ENCODE assay signal across 10 cellular contexts in genomic region chr9:105246656-105247162, GRCh38. TPM values are rescaled to one million over a fixed set of nuclear protein-coding genes. Genes with fewer than 3 reads are reported as not detected.
DNase-seq lines count a peak whose midpoint lies in the region; ATAC-seq, FAIRE-seq and TF ChIP-seq lines count a peak whose summit lies in the region.
"Had no signal": no experiment of that assay in that cellular context is flagged by ENCODE, and none has a peak within 500 bp of the region (broad histone marks: within the 10 kb centered on the region; RNA-seq: fewer than 3 reads in every experiment).

No MANE protein-coding gene starts in this region.

- H3K4me2 ChIP-seq in A549 = peak overlapping the region; percentile 74
- peak overlapping the region; percentile 36; the same call in 1 of the 2 replicates for H3K4me2 ChIP-seq in IMR-90 (ENCODE audit: low read depth, low read length)

- no peak for FAIRE-seq in A549 (lab: Jason Lieb, UNC)

- no peak overlapping the region for H3K14ac ChIP-seq in IMR-90 (replicated peaks; ENCODE audit: low read depth, low read length)

- ATAC-seq in A549 (no peak), IMR-90 (ENCODE audit: low read depth) (no peak), HG02798 (IDR thresholded peaks at IDR 0.05; ENCODE audit: poor library complexity, unreplicated experiment) (no peak), upper lobe of left lung (ENCODE audit: low FRiP score in 2 of 2) (no peak)
- ATAC-seq: stimulated activated memory B cell treated with anti-CD40 and anti-IgM and Interleukin-4, amounts not matched to agents 10 μg/mL and 1 μg/mL and 100 μg/mL, for 72 hours had no signal

- TF ChIP-seq RAD21 in A549 (conservative IDR thresholded peaks at IDR 0.05 in 1 of 2, IDR thresholded peaks at IDR 0.05 in 1 of 2) (no peak), IMR-90 (IDR thresholded peaks at IDR 0.05; ENCODE audit: low read length) (no peak)

- no peak overlapping the region for H3K56ac ChIP-seq in IMR-90 (ENCODE audit: extremely low read depth, insufficient read depth, low read length)

- H2BK20ac ChIP-seq in IMR-90 (ENCODE audit: low read depth, low read length) = no peak overlapping the region; the same call in 1 of the 2 replicates

- WGBS in A549 (ENCODE audit: missing lambda C conversion rate) = 88% methylated on average over 5 of the region's 5 CpGs
- WGBS in IMR-90 (ENCODE audit: extremely low coverage in 2 of 2, insufficient read length in 1 of 2), 2 experiments = no CpG with 5 or more reads among the region's 5 CpGs
- WGBS in upper lobe of left lung, 2 donors = 45 to 68% methylated on average over 5 of the region's 5 CpGs

- peak overlapping the region; percentile 85 to 98 (median 96) for H3K4me3 Mint-ChIP-seq in brain

- intact Hi-C loops in IMR-90 (cut with micrococcal nuclease) = loop anchor here (10.0 kb wide), 3 partner anchors 192 to 482 kb away; partner anchors contain the start of gene NIPSNAP3B

- no peak overlapping the region for H3K27ac ChIP-seq in A549
- no peak overlapping the region for H3K27ac ChIP-seq in IMR-90 (ENCODE audit: insufficient read depth, low read length)
- H3K27ac ChIP-seq in upper lobe of left lung = peak overlapping the region in 1 of 4 donors; percentile 21

- H2BK5ac ChIP-seq in IMR-90 (ENCODE audit: low read depth, low read length, poor library complexity, severe bottlenecking) = no peak overlapping the region

- H3K4me1 Mint-ChIP-seq in brain = peaks cover 60% of the 10 kb centered on the region

- H2AFZ ChIP-seq in IMR-90 (replicated peaks; ENCODE audit: low read length, poor library complexity) = no peak overlapping the region

- no peaks in the 10 kb centered on the region for H4K20me1 ChIP-seq in IMR-90 (ENCODE audit: insufficient read depth, low read length)

- no peaks in the 10 kb centered on the region for H3K9me3 ChIP-seq in A549
- H3K9me3 ChIP-seq in IMR-90 (ENCODE audit: control insufficient read depth, insufficient read depth, low read length) = no peaks in the 10 kb centered on the region
- no peaks in the 10 kb centered on the region for H3K9me3 ChIP-seq in upper lobe of left lung

- H3K18ac ChIP-seq in IMR-90 (ENCODE audit: low read depth, low read length) = no peak overlapping the region

- H3K4me3 ChIP-seq in A549 (no peak overlapping the region), IMR-90 (ENCODE audit: insufficient read depth, low read depth, low read length) (0 out of 2 replicates have a peak overlapping the region, but pooled peaks have one; percentile 12), upper lobe of left lung (peak overlapping the region in 2 of 4 donors; percentile 60 to 89)

- H3K79me1 ChIP-seq in IMR-90 (ENCODE audit: low read depth in 1 of 2, low read length in 2 of 2) = peaks cover 7 to 17% of the 10 kb centered on the region in 2 experiments

- no peaks in the 10 kb centered on the region for H3K27me3 ChIP-seq in IMR-90 (ENCODE audit: control insufficient read depth, insufficient read depth, low read length)
- H3K27me3 ChIP-seq in upper lobe of left lung = no peaks in the 10 kb centered on the region

- TF ChIP-seq EP300 in A549 (IDR thresholded peaks at IDR 0.05) (no peak), upper lobe of left lung (IDR thresholded peaks at IDR 0.05) (no peak)

- peaks cover 8% of the 10 kb centered on the region for H3K27me3 Mint-ChIP-seq in brain
- H3K27me3 Mint-ChIP-seq: stimulated activated memory B cell treated with anti-CD40 and anti-IgM and Interleukin-4, amounts not matched to agents 10 μg/mL and 1 μg/mL and 100 μg/mL, for 72 hours had no signal

- no peak for DNase-seq in A549 (ENCODE audit: low read depth in 1 of 2, low spot score in 1 of 2)
- no peak for DNase-seq in IMR-90
- DNase-seq in medulla oblongata (ENCODE audit: extremely low spot score) = peak; percentile 46
- DNase-seq in mesenteric fat pad (ENCODE audit: low spot score) = no peak
- DNase-seq in foreskin melanocyte = no peak
- DNase-seq in upper lobe of left lung = no peak
- DNase-seq: CD4-positive, CD25-positive, alpha-beta regulatory T cell had no signal

- no peak overlapping the region for H2BK120ac ChIP-seq in IMR-90 (ENCODE audit: low read depth, low read length)

- peak overlapping the region; percentile 38 to 92 (median 88) for H3K27ac Mint-ChIP-seq in brain

- H3K36me3 ChIP-seq in IMR-90 (ENCODE audit: control insufficient read depth, insufficient read depth, low read length) = no peaks in the 10 kb centered on the region
- no peaks in the 10 kb centered on the region for H3K36me3 ChIP-seq in upper lobe of left lung

- H4K5ac ChIP-seq in IMR-90 (ENCODE audit: low read depth, low read length) = no peak overlapping the region

- H3K4me1 ChIP-seq in A549 = peaks cover 40% of the 10 kb centered on the region
- no peaks in the 10 kb centered on the region; the same call in 1 of the 2 replicates for H3K4me1 ChIP-seq in IMR-90 (ENCODE audit: control insufficient read depth, insufficient read depth, low read length)
- peaks cover 8 to 33% (median 21%) of the 10 kb centered on the region in 4 donors for H3K4me1 ChIP-seq in upper lobe of left lung

- in situ Hi-C loops in IMR-90 (cut with MboI; ENCODE audit: low sequenced_read_pairs) = loop anchor here (10.0 kb wide), 1 partner anchor 168 kb away; no protein-coding TSS in a partner anchor

- H4K8ac ChIP-seq in IMR-90 (ENCODE audit: low read depth in 2 of 2, low read length in 2 of 2) = no peak overlapping the region

- no peak overlapping the region for H2AK5ac ChIP-seq in IMR-90 (ENCODE audit: low read depth, low read length)

- no peak overlapping the region for H3K9ac ChIP-seq in IMR-90 (ENCODE audit: low read depth, low read length)

- no peak overlapping the region for H4K91ac ChIP-seq in IMR-90 (ENCODE audit: insufficient read depth, low read depth, low read length)

- no peaks in the 10 kb centered on the region for H3K9me3 Mint-ChIP-seq in brain
- H3K9me3 Mint-ChIP-seq: stimulated activated memory B cell treated with anti-CD40 and anti-IgM and Interleukin-4, amounts not matched to agents 10 μg/mL and 1 μg/mL and 100 μg/mL, for 72 hours had no signal

- no peak for TF ChIP-seq CTCF in A549 (IDR thresholded peaks at IDR 0.05)
- TF ChIP-seq CTCF in IMR-90 (conservative IDR thresholded peaks at IDR 0.05; ENCODE audit: low read depth, low read length) = no peak
- TF ChIP-seq CTCF in brain (conservative IDR thresholded peaks at IDR 0.05) = no peak
- no peak for TF ChIP-seq CTCF in upper lobe of left lung (IDR thresholded peaks at IDR 0.05)

- peak overlapping the region; percentile 4; the same call in 1 of the 2 replicates for H3K23ac ChIP-seq in IMR-90 (ENCODE audit: low read depth, low read length)

- H2AK9ac ChIP-seq in IMR-90 (replicated peaks; ENCODE audit: low read depth, low read length, poor library complexity) = no peak overlapping the region

- H3K4ac ChIP-seq in IMR-90 (ENCODE audit: low read depth, low read length) = no peak overlapping the region

- BruUV-seq in IMR-90 (replicated peaks; lab: Mats Ljungman, UMichigan) = no TSS peak

- dilution Hi-C loops in IMR-90 (cut with HindIII; ENCODE audit: low sequenced_read_pairs, unreplicated experiment) = no loop called here

- CTCF ChIA-PET in A549 (lab: Yijun Ruan, JAX) = interaction anchor here (0.9 to 5.5 kb wide), 4 partner anchors 15 to 167 kb away, joined by 4 to 45 read pairs (median 5); no protein-coding TSS in a partner anchor
- CTCF ChIA-PET in IMR-90 (lab: Yijun Ruan, JAX) = interaction anchor here (0.6 to 1.0 kb wide), 4 partner anchors 16 to 383 kb away, joined by 3 to 9 read pairs (median 4); no protein-coding TSS in a partner anchor

- no peak for TF ChIP-seq POLR2A in A549 (IDR thresholded peaks at IDR 0.05; ENCODE audit: low read length)
- TF ChIP-seq POLR2A in IMR-90 (IDR thresholded peaks at IDR 0.05; ENCODE audit: low read depth, low read length) = no peak
- TF ChIP-seq POLR2A in upper lobe of left lung (IDR thresholded peaks at IDR 0.05) = no peak

- no peaks in the 10 kb centered on the region for H3K9me1 ChIP-seq in IMR-90 (ENCODE audit: insufficient read depth, low read length)

- no peak overlapping the region for H2BK15ac ChIP-seq in IMR-90 (ENCODE audit: low read depth, low read length)

- no peaks in the 10 kb centered on the region for H3K36me3 Mint-ChIP-seq in brain
- H3K36me3 Mint-ChIP-seq: CD4-positive, CD25-positive, alpha-beta regulatory T cell; stimulated activated memory B cell treated with anti-CD40 and anti-IgM and Interleukin-4, amounts not matched to agents 10 μg/mL and 1 μg/mL and 100 μg/mL, for 72 hours had no signal

- POLR2A ChIA-PET in A549 (lab: Yijun Ruan, JAX) = interaction anchor here (0.6 kb wide), 2 partner anchors 34 to 109 kb away, joined by 3 read pairs; no protein-coding TSS in a partner anchor
- POLR2A ChIA-PET in IMR-90 (lab: Charles Lee; ENCODE audit: unreplicated experiment) = no interaction called here

TF ChIP-seq in A549, 52 proteins besides CTCF, POLR2A, EP300 and RAD21 (continues in another document):
- TF ChIP-seq EHF (CRISPR knock-in tag; IDR thresholded peaks at IDR 0.05) = no peak

TF ChIP-seq in IMR-90, 13 proteins besides CTCF, POLR2A, EP300 and RAD21 (continues in another document):
- no peak for TF ChIP-seq MXI1 (IDR thresholded peaks at IDR 0.05; ENCODE audit: borderline replicate concordance, low read depth, low read length)
- no peak for TF ChIP-seq CEBPB (IDR thresholded peaks at IDR 0.05; ENCODE audit: low read depth, low read length)
- no peak for TF ChIP-seq ELK1 (IDR thresholded peaks at IDR 0.05; ENCODE audit: borderline replicate concordance, low read depth, low read length)
- no peak for TF ChIP-seq SMC3 (IDR thresholded peaks at IDR 0.05; ENCODE audit: low read depth, low read length)

RNA-seq across cellular contexts. Expression of gene SLC44A1, which starts 2.3 kb away (rescaled TPM):
- polyA plus RNA-seq in A549 (2011; rRNA removed) (19.6 and 38.8 TPM in 2 replicates), A549 (2017; fragmentation: RNase III; extraction: RNeasy Plus Mini Kit Qiagen cat#74134 plus additional on column Dnase treatment) (22.8 to 33.0 TPM (median 27.2 TPM) in 3 replicates), IMR-90 (2012; rRNA removed) (3.9 and 5.2 TPM in 2 replicates), brain (ENCODE audit: insufficient read depth, low read depth, low replicate concordance) (92.3 TPM)
- 4.9 and 8.1 TPM in 2 replicates for polyA plus RNA-seq in A549 (2012; cell fraction: cytosol; rRNA removed)
- 2.3 and 3.3 TPM in 2 replicates for polyA plus RNA-seq in A549 (2012; cell fraction: nucleus; rRNA removed)
- polyA minus RNA-seq in A549 (2011; rRNA and poly(A)+ RNA removed) = 44.0 and 49.7 TPM in 2 replicates
- total RNA-seq in IMR-90 (2012; rRNA removed) (19.4 and 21.7 TPM in 2 replicates), mesenteric fat pad (35.3 TPM), upper lobe of left lung (10 to 100 TPM; 15.7 to 62.2 (median 44.6) TPM)
- 1.4 and 2.1 TPM in 2 replicates for polyA plus RNA-seq in IMR-90 (2012; cell fraction: cytosol; rRNA removed)
- 0.44 and 2.7 TPM in 2 replicates for polyA plus RNA-seq in IMR-90 (2012; cell fraction: nucleus; rRNA removed; ENCODE audit: low replicate concordance)
